Comparison of ENCODE assay signal across 1 cellular context in the genomic region with DNA sequence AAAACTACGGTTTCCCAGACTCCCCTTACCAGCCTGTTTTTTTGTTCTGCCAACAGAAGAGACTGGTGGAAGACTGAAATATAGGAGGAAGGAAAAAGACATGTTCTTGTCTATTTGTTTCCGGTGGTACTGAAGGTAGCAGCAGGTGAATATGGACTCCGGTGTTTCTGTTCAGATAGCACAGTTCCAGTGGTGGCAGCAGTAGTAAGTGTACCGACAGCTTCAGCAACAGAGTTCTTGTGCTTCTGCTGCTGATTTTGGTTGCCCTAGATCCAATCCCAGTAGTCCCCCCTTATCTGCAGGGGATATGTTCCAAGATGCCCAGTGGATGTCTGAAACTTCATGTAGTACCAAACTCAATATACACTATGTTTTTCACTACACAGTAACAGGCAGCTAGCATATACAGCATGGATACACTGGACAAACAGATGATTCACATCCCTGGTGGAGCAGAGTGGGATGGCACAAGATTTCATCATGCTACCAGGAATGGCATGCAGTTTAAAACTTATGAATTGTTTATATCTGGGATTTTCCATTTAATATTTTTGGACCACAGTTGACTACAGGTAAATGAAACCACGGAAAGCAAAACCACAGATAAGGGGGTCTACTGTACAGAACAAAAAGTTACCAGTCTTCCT.
TF ChIP-seq lines count a peak whose summit lies in the region.

No MANE protein-coding gene starts in this region.

TF ChIP-seq in HCT116, 20 proteins besides CTCF, POLR2A, EP300 and RAD21 (continued from another document):
- TF ChIP-seq, protein P1, sequence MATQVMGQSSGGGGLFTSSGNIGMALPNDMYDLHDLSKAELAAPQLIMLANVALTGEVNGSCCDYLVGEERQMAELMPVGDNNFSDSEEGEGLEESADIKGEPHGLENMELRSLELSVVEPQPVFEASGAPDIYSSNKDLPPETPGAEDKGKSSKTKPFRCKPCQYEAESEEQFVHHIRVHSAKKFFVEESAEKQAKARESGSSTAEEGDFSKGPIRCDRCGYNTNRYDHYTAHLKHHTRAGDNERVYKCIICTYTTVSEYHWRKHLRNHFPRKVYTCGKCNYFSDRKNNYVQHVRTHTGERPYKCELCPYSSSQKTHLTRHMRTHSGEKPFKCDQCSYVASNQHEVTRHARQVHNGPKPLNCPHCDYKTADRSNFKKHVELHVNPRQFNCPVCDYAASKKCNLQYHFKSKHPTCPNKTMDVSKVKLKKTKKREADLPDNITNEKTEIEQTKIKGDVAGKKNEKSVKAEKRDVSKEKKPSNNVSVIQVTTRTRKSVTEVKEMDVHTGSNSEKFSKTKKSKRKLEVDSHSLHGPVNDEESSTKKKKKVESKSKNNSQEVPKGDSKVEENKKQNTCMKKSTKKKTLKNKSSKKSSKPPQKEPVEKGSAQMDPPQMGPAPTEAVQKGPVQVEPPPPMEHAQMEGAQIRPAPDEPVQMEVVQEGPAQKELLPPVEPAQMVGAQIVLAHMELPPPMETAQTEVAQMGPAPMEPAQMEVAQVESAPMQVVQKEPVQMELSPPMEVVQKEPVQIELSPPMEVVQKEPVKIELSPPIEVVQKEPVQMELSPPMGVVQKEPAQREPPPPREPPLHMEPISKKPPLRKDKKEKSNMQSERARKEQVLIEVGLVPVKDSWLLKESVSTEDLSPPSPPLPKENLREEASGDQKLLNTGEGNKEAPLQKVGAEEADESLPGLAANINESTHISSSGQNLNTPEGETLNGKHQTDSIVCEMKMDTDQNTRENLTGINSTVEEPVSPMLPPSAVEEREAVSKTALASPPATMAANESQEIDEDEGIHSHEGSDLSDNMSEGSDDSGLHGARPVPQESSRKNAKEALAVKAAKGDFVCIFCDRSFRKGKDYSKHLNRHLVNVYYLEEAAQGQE (IDR thresholded peaks at IDR 0.05; ENCODE audit: low read depth) = no peak
- TF ChIP-seq, protein P2, sequence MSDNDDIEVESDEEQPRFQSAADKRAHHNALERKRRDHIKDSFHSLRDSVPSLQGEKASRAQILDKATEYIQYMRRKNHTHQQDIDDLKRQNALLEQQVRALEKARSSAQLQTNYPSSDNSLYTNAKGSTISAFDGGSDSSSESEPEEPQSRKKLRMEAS (IDR thresholded peaks at IDR 0.05) = peak; percentile 26; the same call in 1 of the 2 replicates
- TF ChIP-seq CEBPB (IDR thresholded peaks at IDR 0.05; ENCODE audit: low read depth) (peak; percentile 84), SP1 (IDR thresholded peaks at IDR 0.05; ENCODE audit: low read depth) (peak; percentile 32; the same call in 1 of the 2 replicates)
